ENCODE assay signal across 6 cellular contexts in the genomic region with DNA sequence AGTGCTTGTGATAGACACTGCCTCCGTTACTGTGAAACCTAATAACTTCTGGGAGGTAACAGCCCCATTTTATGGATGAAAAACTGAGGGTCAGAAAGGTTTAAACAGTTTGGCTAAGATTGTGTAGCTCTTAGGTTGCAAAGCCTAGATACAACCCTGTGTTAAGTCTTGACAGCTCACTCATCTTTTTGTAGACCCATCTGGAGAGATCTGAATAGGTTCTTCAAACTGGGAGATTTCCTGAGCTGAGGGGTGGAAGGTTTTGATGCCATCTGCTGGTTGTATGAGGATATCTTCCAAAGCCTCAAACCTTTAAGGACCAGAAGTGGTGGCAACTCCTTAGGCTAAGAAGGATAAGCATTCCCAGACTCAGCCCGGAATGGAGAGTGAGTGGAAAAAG. TPM values are rescaled to one million over a fixed set of nuclear protein-coding genes. Genes with fewer than 3 reads are reported as not detected.
DNase-seq lines count a peak whose midpoint lies in the region; ATAC-seq and TF ChIP-seq lines count a peak whose summit lies in the region.

No MANE protein-coding gene starts in this region.

- H3K9me3 ChIP-seq in parathyroid adenoma (ENCODE audit: control insufficient read depth, low read length): no peaks in the 10 kb centered on the region

- no peaks in the 10 kb centered on the region for H3K9me3 Mint-ChIP-seq in MCF 10A (ENCODE audit: unreplicated experiment)

- H3K27me3 ChIP-seq in parathyroid adenoma (ENCODE audit: control insufficient read depth, insufficient read depth, low read length): no peaks in the 10 kb centered on the region

- CTCF ChIA-PET in MCF 10A (lab: Yijun Ruan, JAX): interaction anchor here (0.5 to 13.5 kb wide), 53 partner anchors 8 to 1473 kb away, joined by 3 to 315 read pairs (median 4); partner anchors contain the start of genes RTN4RL2, UBE2L6 and YPEL4

- no peaks in the 10 kb centered on the region for H3K4me1 ChIP-seq in parathyroid adenoma

- peaks cover 27% of the 10 kb centered on the region for H3K36me3 Mint-ChIP-seq in MCF 10A (ENCODE audit: insufficient read depth, unreplicated experiment)

- peak; percentile 82 for DNase-seq in NB4 (ENCODE audit: low read depth)
- DNase-seq in MCF 10A (ENCODE audit: unreplicated experiment): peak; percentile 63

- H3K27me3 Mint-ChIP-seq in MCF 10A (ENCODE audit: insufficient read depth, unreplicated experiment): peaks cover 5% of the 10 kb centered on the region

- POLR2A ChIA-PET in MCF 10A (lab: Yijun Ruan, JAX): interaction anchor here (0.7 to 4.2 kb wide), 8 partner anchors 26 to 316 kb away, joined by 3 to 31 read pairs (median 3); partner anchors contain the start of genes TIMM10, TNKS1BP1 and UBE2L6

- no peak overlapping the region for H3K9ac ChIP-seq in parathyroid adenoma

- TF ChIP-seq POLR2A in NB4 (IDR thresholded peaks at IDR 0.05; ENCODE audit: extremely low read depth, insufficient read length): no peak

- no peaks in the 10 kb centered on the region for H3K79me2 ChIP-seq in parathyroid adenoma

- peak; percentile 60 for TF ChIP-seq CTCF in GM12872 (IDR thresholded peaks at IDR 0.05; ENCODE audit: insufficient read depth, low read depth, low read length)
- TF ChIP-seq CTCF in NB4 (IDR thresholded peaks at IDR 0.05; ENCODE audit: low read depth, low read length): peak; percentile 87
- TF ChIP-seq CTCF in MCF 10A (IDR thresholded peaks at IDR 0.05; ENCODE audit: unreplicated experiment): peak; percentile 52
- TF ChIP-seq CTCF in parathyroid adenoma (IDR thresholded peaks at IDR 0.05): peak; percentile 32

- no peaks in the 10 kb centered on the region for H3K36me3 ChIP-seq in parathyroid adenoma (ENCODE audit: control insufficient read depth, insufficient read depth, low read length)

- H3K4me3 ChIP-seq in NB4 (ENCODE audit: low read depth, low read length) (no peak overlapping the region), parathyroid adenoma (ENCODE audit: low read depth, low read length) (no peak overlapping the region)

- H3K4me2 ChIP-seq in parathyroid adenoma (ENCODE audit: low read length): no peak overlapping the region

- no peak overlapping the region for H3K27ac Mint-ChIP-seq in MCF 10A (ENCODE audit: low read depth, unreplicated experiment)

- H3K27ac ChIP-seq in parathyroid adenoma: no peak overlapping the region

- no peak overlapping the region for H3K4me3 Mint-ChIP-seq in MCF 10A (ENCODE audit: unreplicated experiment)

- no TSS peak for BruUV-seq in MCF 10A (replicated peaks; lab: Mats Ljungman, UMichigan)

- H3K4me1 Mint-ChIP-seq in MCF 10A (ENCODE audit: insufficient read depth, unreplicated experiment): peaks cover 6% of the 10 kb centered on the region

- no peak overlapping the region for H2AFZ ChIP-seq in parathyroid adenoma

- intact Hi-C loops in MCF 10A (cut with micrococcal nuclease): loop anchor here (1.0 to 5.0 kb wide), 3 partner anchors 73 to 294 kb away; partner anchors contain the start of gene TIMM10

- ATAC-seq in HG03175 (IDR thresholded peaks at IDR 0.05; ENCODE audit: unreplicated experiment) (no peak), GM19463 (IDR thresholded peaks at IDR 0.05; ENCODE audit: unreplicated experiment) (no peak)

RNA-seq across cellular contexts. Expression of gene YPEL4, which starts 8.3 kb away (rescaled TPM):
- total RNA-seq in MCF 10A (2022): 0.16 TPM in 1 of 2 replicates, not detected in the other

RNA-seq across cellular contexts. Expression of gene CLP1, which starts 16.1 kb away (rescaled TPM):
- total RNA-seq in MCF 10A (2022): 8.6 and 9.2 TPM in 2 replicates

RNA-seq across cellular contexts. Expression of gene ZDHHC5, which starts 26.5 kb away (rescaled TPM):
- 73.8 and 74.6 TPM in 2 replicates for total RNA-seq in MCF 10A (2022)

RNA-seq across cellular contexts. Expression of gene SERPING1, which starts 43.9 kb away (rescaled TPM):
- 1.1 TPM in 1 of 2 replicates, not detected in the other for total RNA-seq in MCF 10A (2022)

Comparison
In these comparisons a context has a peak if more than half of its experiments do, and no peak if none do; other contexts are left out.
1. CTCF ChIP-seq: peak in every context shown above with its lines; median percentile 87 in NB4; 60 in GM12872; 52 in MCF 10A; 32 in parathyroid adenoma.